ENCODE assay signal across 15 cellular contexts in the genomic region with DNA sequence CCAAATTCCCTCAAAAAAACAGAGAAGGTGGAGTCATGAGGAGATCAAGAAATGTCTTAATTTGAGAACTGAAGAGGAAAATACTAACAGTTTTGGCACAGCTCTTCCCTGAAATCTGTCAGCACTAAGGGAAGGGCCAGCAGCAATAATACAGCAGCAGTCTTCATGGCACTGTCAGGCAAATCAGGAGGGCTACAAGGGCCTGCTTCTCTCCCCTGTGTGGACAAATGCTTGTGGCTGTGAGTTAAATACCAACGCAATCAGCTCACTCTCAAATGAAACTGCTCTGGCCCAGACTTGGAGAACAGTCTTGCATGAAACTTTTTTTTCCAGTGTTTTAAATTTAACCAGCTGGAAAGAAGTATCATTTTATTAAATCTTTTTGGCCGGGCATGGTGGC. TPM values are rescaled to one million over a fixed set of nuclear protein-coding genes. Genes with fewer than 3 reads are reported as not detected.
DNase-seq lines count a peak whose midpoint lies in the region; TF ChIP-seq lines count a peak whose summit lies in the region.
"Had no signal": no experiment of that assay in that cellular context is flagged by ENCODE, and none has a peak within 500 bp of the region (broad histone marks: within the 10 kb centered on the region; RNA-seq: fewer than 3 reads in every experiment).

No MANE protein-coding gene starts in this region.

- H2AFZ ChIP-seq in SK-N-SH (ENCODE audit: low read depth) (peak overlapping the region; percentile 58; the same call in 1 of the 2 replicates), neuronal stem cell (ENCODE audit: low read length) (no peak overlapping the region)

- H2AK5ac ChIP-seq in neuronal stem cell (ENCODE audit: low read depth, low read length), result no peak overlapping the region

- H3K9me3 ChIP-seq in SK-N-SH, result no peaks in the 10 kb centered on the region
- H3K9me3 ChIP-seq in neuronal stem cell (replicated peaks in 1 of 2; ENCODE audit: control insufficient read depth in 2 of 2, insufficient read depth in 1 of 2, low read depth in 1 of 2, low read length in 2 of 2), result peaks cover 0 to 5% of the 10 kb centered on the region in 2 donors
- H3K9me3 ChIP-seq in MG63, result no peaks in the 10 kb centered on the region

- TF ChIP-seq CTCF in SK-N-SH (IDR thresholded peaks at IDR 0.05), result no peak
- no peak for TF ChIP-seq CTCF in fibroblast of villous mesenchyme (IDR thresholded peaks at IDR 0.05; ENCODE audit: insufficient read depth, low read depth, low read length)

- peak overlapping the region in 1 of 2 experiments; percentile 61; a peak in 2 of 4 replicates for H3K27ac ChIP-seq in SK-N-SH (ENCODE audit: low read depth in 2 of 2, low read length in 1 of 2)
- H3K27ac ChIP-seq in neuronal stem cell (replicated peaks; ENCODE audit: low read length), result no peak overlapping the region
- H3K27ac ChIP-seq: SK-N-MC had no signal

- no peaks in the 10 kb centered on the region for H3K79me1 ChIP-seq in neuronal stem cell (ENCODE audit: low read depth, low read length)

- 0 out of 2 replicates have a peak, but pooled peaks have one; percentile 4 for TF ChIP-seq RAD21 in SK-N-SH (IDR thresholded peaks at IDR 0.05; ENCODE audit: low read length)

- H3K4me1 ChIP-seq in SK-N-SH (ENCODE audit: control insufficient read depth in 1 of 2, insufficient read depth in 2 of 2, low read depth in 1 of 2, low read length in 1 of 2), result peaks cover 0 to 34% of the 10 kb centered on the region in 2 experiments; a peak in 2 of 4 replicates
- no peaks in the 10 kb centered on the region for H3K4me1 ChIP-seq in neuronal stem cell (ENCODE audit: control insufficient read depth in 2 of 2, insufficient read depth in 1 of 2, low read depth in 1 of 2, low read length in 2 of 2)

- peaks cover 4% of the 10 kb centered on the region for H3F3A ChIP-seq in SK-N-SH (replicated peaks; ENCODE audit: insufficient read depth)

- no peak overlapping the region for H2BK120ac ChIP-seq in neuronal stem cell (ENCODE audit: low read depth, low read length)

- no peak overlapping the region for H3K23ac ChIP-seq in neuronal stem cell (ENCODE audit: low read depth, low read length, poor library complexity)

- H2BK15ac ChIP-seq in neuronal stem cell (ENCODE audit: low read length), result no peak overlapping the region

- no peak overlapping the region for H3K14ac ChIP-seq in neuronal stem cell (ENCODE audit: low read length)

- DNase-seq in AG08396 (ENCODE audit: low spot score) (peak; percentile 73), SK-N-SH (no peak), fibroblast of villous mesenchyme (ENCODE audit: low read depth) (peak; percentile 83), myocyte (ENCODE audit: low read depth) (peak; percentile 83), HT-29 (ENCODE audit: low spot score) (no peak), neuronal stem cell (ENCODE audit: low spot score) (no peak), MG63 (no peak), NCI-H2081 treated with DMSO at 0.1 percent for 48 hours (lab: John Stamatoyannopoulos, UW) (no peak)
- DNase-seq: activated CD8-positive, alpha-beta memory T cell treated with anti-CD3 and anti-CD28 coated beads, Interleukin-2, amount 50 U/mL, for 48 hours; activated naive CD8-positive, alpha-beta T cell treated with anti-CD3 and anti-CD28 coated beads, Interleukin-2, amount 50 U/mL, for 24 hours; DMS153; effector CD8-positive, alpha-beta T cell; glutamatergic neuron; NCI-H2107 had no signal

- H3K18ac ChIP-seq in neuronal stem cell (ENCODE audit: low read length), result no peak overlapping the region

- TF ChIP-seq EP300 in SK-N-SH (IDR thresholded peaks at IDR 0.05; ENCODE audit: borderline replicate concordance in 1 of 2, low read depth in 1 of 2, low read length in 1 of 2), result no peak

- POLR2A ChIA-PET in SK-N-SH (lab: Yijun Ruan, JAX), result interaction anchor here (0.8 kb wide), 1 partner anchor 21 kb away, joined by 3 read pairs; the partner anchor contains the start of gene CNN3

- CTCF ChIA-PET in SK-N-SH (lab: Yijun Ruan, JAX), result interaction anchor here (1.4 to 5.7 kb wide), 5 partner anchors 11 to 141 kb away, joined by 3 to 27 read pairs (median 5); no protein-coding TSS in a partner anchor

- no peaks in the 10 kb centered on the region for H3K79me2 ChIP-seq in SK-N-SH (ENCODE audit: insufficient read depth)

- H2BK5ac ChIP-seq in neuronal stem cell (ENCODE audit: low read length), result no peak overlapping the region

- no peak overlapping the region for H3K4me3 ChIP-seq in SK-N-SH (ENCODE audit: low read depth in 2 of 2, low read length in 1 of 2)
- no peak overlapping the region for H3K4me3 ChIP-seq in fibroblast of villous mesenchyme (ENCODE audit: low read depth, low read length)
- no peak overlapping the region for H3K4me3 ChIP-seq in neuronal stem cell (ENCODE audit: low read length in 2 of 2)
- H3K4me3 ChIP-seq in MG63, result no peak overlapping the region
- H3K4me3 ChIP-seq: SK-N-MC had no signal

- H3K9me2 ChIP-seq in SK-N-SH, result no peaks in the 10 kb centered on the region

- no peak overlapping the region for H4K8ac ChIP-seq in neuronal stem cell (ENCODE audit: low read depth, low read length)

- H3K9ac ChIP-seq in SK-N-SH, result no peak overlapping the region
- no peak overlapping the region for H3K9ac ChIP-seq in neuronal stem cell (ENCODE audit: low read depth, low read length, poor library complexity)

- H3K36me3 ChIP-seq in SK-N-SH (replicated peaks in 1 of 2; ENCODE audit: control insufficient read depth in 1 of 2, insufficient read depth in 2 of 2, low read length in 1 of 2) (no peaks in the 10 kb centered on the region), neuronal stem cell (replicated peaks in 1 of 2; ENCODE audit: control insufficient read depth in 2 of 2, insufficient read depth in 2 of 2, low read length in 2 of 2) (no peaks in the 10 kb centered on the region), MG63 (no peaks in the 10 kb centered on the region)

- H4K91ac ChIP-seq in neuronal stem cell (ENCODE audit: low read depth, low read length, poor library complexity), result no peak overlapping the region

- no peak overlapping the region for H2BK12ac ChIP-seq in neuronal stem cell (ENCODE audit: low read length)

- WGBS in SK-N-SH (ENCODE audit: low lambda C conversion rate), result 88% methylated on average over 2 of the region's 2 CpGs
- no CpG with 5 or more reads among the region's 2 CpGs for WGBS in neuronal stem cell (ENCODE audit: extremely low coverage in 2 of 2, insufficient read length in 2 of 2, insufficient replicate concordance in 1 of 2), 2 donors

- no peak overlapping the region for H3K4ac ChIP-seq in neuronal stem cell (ENCODE audit: low read length)

- H3K27me3 ChIP-seq in SK-N-SH (ENCODE audit: insufficient read depth), result no peaks in the 10 kb centered on the region
- no peaks in the 10 kb centered on the region for H3K27me3 ChIP-seq in neuronal stem cell (ENCODE audit: control insufficient read depth in 3 of 3, insufficient read depth in 3 of 3, low read depth in 1 of 3, low read length in 3 of 3)
- H3K27me3 ChIP-seq in MG63, result no peaks in the 10 kb centered on the region

- H3K4me2 ChIP-seq in SK-N-SH (no peak overlapping the region), neuronal stem cell (ENCODE audit: insufficient read depth, low read length, poor library complexity, severe bottlenecking) (no peak overlapping the region)

- H4K20me1 ChIP-seq in SK-N-SH (ENCODE audit: insufficient read depth), result no peaks in the 10 kb centered on the region

TF ChIP-seq in SK-N-SH, 30 proteins besides CTCF, POLR2A, EP300 and RAD21:
- TF ChIP-seq ELF1 (IDR thresholded peaks at IDR 0.05), result no peak
- no peak for TF ChIP-seq EZH2phosphoT487 (IDR thresholded peaks at IDR 0.05; ENCODE audit: borderline replicate concordance, low read depth)
- TF ChIP-seq, protein P1, sequence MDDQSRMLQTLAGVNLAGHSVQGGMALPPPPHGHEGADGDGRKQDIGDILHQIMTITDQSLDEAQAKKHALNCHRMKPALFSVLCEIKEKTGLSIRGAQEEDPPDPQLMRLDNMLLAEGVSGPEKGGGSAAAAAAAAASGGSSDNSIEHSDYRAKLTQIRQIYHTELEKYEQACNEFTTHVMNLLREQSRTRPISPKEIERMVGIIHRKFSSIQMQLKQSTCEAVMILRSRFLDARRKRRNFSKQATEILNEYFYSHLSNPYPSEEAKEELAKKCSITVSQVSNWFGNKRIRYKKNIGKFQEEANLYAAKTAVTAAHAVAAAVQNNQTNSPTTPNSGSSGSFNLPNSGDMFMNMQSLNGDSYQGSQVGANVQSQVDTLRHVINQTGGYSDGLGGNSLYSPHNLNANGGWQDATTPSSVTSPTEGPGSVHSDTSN (IDR thresholded peaks at IDR 0.05), result 0 out of 2 replicates have a peak, but pooled peaks have one; percentile 22
- peak; percentile 80 for TF ChIP-seq REST (IDR thresholded peaks at IDR 0.05; ENCODE audit: low read depth, low read length)

RNA-seq across cellular contexts. Expression of gene CNN3, which starts 20.5 kb away (rescaled TPM):
- 204 and 242 TPM in 2 replicates for polyA plus RNA-seq in SK-N-SH (2012; rRNA removed)
- polyA plus RNA-seq in SK-N-SH (2012; cell fraction: cytosol; rRNA removed), result 282 and 327 TPM in 2 replicates
- 113 and 197 TPM in 2 replicates for polyA plus RNA-seq in SK-N-SH (2012; cell fraction: nucleus; rRNA removed)
- total RNA-seq in fibroblast of villous mesenchyme, result 354 and 485 TPM in 2 replicates
- 274 and 305 TPM in 2 replicates for total RNA-seq in myocyte
- polyA plus RNA-seq in myocyte (2012), result 355 TPM
- 3.2 and 6.3 TPM in 2 replicates for total RNA-seq in HT-29 (2014; rRNA removed; shearing (Covaris generic))
- polyA plus RNA-seq in neuronal stem cell (2013, experiment 1 of 2), result 462 TPM
- polyA plus RNA-seq in neuronal stem cell (2013, experiment 2 of 2), result 462 TPM
- 129 and 169 TPM in 2 replicates for total RNA-seq in MG63 (2014; rRNA removed; shearing (Covaris generic); ENCODE audit: low replicate concordance)

Comparison
In these comparisons a context has a peak if more than half of its experiments do, and no peak if none do; other contexts are left out.
1. DNase-seq: peak in AG08396 (single experiment), fibroblast of villous mesenchyme (single experiment) and myocyte (single experiment); none in SK-N-SH (single experiment), HT-29 (single experiment), neuronal stem cell (single experiment), MG63 (single experiment) and NCI-H2081 treated with DMSO at 0.1 percent for 48 hours (single experiment).
2. RNA of gene CNN3, which starts 20.5 kb away (total RNA-seq): 354 to 485 TPM in fibroblast of villous mesenchyme, 274 to 305 TPM in myocyte and 129 to 169 TPM in MG63; 3.2 to 6.3 TPM in HT-29; every median in the first group is over 10 times any median in the second.